In the genomic region with DNA sequence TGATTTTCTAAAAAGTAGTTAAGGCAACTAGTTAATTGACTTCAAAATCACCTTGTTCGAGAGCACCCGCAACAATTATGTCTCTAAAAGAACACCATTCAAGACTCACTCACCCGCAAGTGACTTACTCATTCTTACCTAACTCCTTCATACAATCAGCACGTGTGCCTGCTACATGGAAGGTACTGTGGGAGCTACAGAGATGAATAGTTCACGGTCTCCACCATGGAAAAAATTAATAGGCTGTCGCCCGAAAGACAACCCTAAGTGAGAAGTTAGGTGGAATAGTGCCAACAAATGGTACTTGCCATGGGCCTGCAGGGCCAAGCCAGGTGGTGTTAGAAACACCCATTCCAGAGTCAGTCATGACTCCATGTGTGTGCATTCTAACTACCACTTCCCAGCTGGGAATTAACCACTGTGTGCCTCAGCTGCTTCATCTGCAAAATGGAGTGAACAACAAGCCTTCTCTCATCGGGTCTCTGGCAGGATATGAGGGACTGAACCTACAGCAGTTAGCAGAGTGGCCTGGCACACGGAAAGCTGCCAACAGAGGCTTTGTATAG, we compare ENCODE assay signal across 1 cellular context.
TF ChIP-seq lines count a peak whose summit lies in the region.

No MANE protein-coding gene starts in this region.

TF ChIP-seq in WTC11, 78 proteins besides CTCF, POLR2A, EP300 and RAD21 (continued from another document):
- TF ChIP-seq, protein P1, sequence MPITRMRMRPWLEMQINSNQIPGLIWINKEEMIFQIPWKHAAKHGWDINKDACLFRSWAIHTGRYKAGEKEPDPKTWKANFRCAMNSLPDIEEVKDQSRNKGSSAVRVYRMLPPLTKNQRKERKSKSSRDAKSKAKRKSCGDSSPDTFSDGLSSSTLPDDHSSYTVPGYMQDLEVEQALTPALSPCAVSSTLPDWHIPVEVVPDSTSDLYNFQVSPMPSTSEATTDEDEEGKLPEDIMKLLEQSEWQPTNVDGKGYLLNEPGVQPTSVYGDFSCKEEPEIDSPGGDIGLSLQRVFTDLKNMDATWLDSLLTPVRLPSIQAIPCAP (CRISPR knock-in tag; IDR thresholded peaks at IDR 0.05) = no peak
- TF ChIP-seq GTF2I (CRISPR knock-in tag; conservative IDR thresholded peaks at IDR 0.05) (no peak), ZNF317 (CRISPR knock-in tag; IDR thresholded peaks at IDR 0.05; ENCODE audit: borderline replicate concordance, low read depth) (no peak), ELF4 (CRISPR knock-in tag; IDR thresholded peaks at IDR 0.05; ENCODE audit: low read depth) (no peak), PRRX2 (CRISPR knock-in tag; IDR thresholded peaks at IDR 0.05) (no peak), ZNF232 (CRISPR knock-in tag; IDR thresholded peaks at IDR 0.05) (no peak), NFE2L1 (CRISPR knock-in tag; IDR thresholded peaks at IDR 0.05) (no peak), CBFB (CRISPR knock-in tag; IDR thresholded peaks at IDR 0.05; ENCODE audit: low read depth) (no peak), ZNF416 (CRISPR knock-in tag; IDR thresholded peaks at IDR 0.05) (no peak), ZNF671 (CRISPR knock-in tag; IDR thresholded peaks at IDR 0.05) (no peak)
- TF ChIP-seq, protein P2, sequence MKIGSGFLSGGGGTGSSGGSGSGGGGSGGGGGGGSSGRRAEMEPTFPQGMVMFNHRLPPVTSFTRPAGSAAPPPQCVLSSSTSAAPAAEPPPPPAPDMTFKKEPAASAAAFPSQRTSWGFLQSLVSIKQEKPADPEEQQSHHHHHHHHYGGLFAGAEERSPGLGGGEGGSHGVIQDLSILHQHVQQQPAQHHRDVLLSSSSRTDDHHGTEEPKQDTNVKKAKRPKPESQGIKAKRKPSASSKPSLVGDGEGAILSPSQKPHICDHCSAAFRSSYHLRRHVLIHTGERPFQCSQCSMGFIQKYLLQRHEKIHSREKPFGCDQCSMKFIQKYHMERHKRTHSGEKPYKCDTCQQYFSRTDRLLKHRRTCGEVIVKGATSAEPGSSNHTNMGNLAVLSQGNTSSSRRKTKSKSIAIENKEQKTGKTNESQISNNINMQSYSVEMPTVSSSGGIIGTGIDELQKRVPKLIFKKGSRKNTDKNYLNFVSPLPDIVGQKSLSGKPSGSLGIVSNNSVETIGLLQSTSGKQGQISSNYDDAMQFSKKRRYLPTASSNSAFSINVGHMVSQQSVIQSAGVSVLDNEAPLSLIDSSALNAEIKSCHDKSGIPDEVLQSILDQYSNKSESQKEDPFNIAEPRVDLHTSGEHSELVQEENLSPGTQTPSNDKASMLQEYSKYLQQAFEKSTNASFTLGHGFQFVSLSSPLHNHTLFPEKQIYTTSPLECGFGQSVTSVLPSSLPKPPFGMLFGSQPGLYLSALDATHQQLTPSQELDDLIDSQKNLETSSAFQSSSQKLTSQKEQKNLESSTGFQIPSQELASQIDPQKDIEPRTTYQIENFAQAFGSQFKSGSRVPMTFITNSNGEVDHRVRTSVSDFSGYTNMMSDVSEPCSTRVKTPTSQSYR (CRISPR knock-in tag; IDR thresholded peaks at IDR 0.05) = no peak
- TF ChIP-seq, protein P3, sequence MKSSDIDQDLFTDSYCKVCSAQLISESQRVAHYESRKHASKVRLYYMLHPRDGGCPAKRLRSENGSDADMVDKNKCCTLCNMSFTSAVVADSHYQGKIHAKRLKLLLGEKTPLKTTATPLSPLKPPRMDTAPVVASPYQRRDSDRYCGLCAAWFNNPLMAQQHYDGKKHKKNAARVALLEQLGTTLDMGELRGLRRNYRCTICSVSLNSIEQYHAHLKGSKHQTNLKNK (CRISPR knock-in tag; IDR thresholded peaks at IDR 0.05) = no peak
- TF ChIP-seq, protein P4, sequence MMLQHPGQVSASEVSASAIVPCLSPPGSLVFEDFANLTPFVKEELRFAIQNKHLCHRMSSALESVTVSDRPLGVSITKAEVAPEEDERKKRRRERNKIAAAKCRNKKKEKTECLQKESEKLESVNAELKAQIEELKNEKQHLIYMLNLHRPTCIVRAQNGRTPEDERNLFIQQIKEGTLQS (CRISPR knock-in tag; conservative IDR thresholded peaks at IDR 0.05) = no peak
- TF ChIP-seq, protein P5, sequence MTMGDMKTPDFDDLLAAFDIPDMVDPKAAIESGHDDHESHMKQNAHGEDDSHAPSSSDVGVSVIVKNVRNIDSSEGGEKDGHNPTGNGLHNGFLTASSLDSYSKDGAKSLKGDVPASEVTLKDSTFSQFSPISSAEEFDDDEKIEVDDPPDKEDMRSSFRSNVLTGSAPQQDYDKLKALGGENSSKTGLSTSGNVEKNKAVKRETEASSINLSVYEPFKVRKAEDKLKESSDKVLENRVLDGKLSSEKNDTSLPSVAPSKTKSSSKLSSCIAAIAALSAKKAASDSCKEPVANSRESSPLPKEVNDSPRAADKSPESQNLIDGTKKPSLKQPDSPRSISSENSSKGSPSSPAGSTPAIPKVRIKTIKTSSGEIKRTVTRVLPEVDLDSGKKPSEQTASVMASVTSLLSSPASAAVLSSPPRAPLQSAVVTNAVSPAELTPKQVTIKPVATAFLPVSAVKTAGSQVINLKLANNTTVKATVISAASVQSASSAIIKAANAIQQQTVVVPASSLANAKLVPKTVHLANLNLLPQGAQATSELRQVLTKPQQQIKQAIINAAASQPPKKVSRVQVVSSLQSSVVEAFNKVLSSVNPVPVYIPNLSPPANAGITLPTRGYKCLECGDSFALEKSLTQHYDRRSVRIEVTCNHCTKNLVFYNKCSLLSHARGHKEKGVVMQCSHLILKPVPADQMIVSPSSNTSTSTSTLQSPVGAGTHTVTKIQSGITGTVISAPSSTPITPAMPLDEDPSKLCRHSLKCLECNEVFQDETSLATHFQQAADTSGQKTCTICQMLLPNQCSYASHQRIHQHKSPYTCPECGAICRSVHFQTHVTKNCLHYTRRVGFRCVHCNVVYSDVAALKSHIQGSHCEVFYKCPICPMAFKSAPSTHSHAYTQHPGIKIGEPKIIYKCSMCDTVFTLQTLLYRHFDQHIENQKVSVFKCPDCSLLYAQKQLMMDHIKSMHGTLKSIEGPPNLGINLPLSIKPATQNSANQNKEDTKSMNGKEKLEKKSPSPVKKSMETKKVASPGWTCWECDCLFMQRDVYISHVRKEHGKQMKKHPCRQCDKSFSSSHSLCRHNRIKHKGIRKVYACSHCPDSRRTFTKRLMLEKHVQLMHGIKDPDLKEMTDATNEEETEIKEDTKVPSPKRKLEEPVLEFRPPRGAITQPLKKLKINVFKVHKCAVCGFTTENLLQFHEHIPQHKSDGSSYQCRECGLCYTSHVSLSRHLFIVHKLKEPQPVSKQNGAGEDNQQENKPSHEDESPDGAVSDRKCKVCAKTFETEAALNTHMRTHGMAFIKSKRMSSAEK (CRISPR knock-in tag; IDR thresholded peaks at IDR 0.05; ENCODE audit: borderline replicate concordance) = no peak
- TF ChIP-seq, protein P6, sequence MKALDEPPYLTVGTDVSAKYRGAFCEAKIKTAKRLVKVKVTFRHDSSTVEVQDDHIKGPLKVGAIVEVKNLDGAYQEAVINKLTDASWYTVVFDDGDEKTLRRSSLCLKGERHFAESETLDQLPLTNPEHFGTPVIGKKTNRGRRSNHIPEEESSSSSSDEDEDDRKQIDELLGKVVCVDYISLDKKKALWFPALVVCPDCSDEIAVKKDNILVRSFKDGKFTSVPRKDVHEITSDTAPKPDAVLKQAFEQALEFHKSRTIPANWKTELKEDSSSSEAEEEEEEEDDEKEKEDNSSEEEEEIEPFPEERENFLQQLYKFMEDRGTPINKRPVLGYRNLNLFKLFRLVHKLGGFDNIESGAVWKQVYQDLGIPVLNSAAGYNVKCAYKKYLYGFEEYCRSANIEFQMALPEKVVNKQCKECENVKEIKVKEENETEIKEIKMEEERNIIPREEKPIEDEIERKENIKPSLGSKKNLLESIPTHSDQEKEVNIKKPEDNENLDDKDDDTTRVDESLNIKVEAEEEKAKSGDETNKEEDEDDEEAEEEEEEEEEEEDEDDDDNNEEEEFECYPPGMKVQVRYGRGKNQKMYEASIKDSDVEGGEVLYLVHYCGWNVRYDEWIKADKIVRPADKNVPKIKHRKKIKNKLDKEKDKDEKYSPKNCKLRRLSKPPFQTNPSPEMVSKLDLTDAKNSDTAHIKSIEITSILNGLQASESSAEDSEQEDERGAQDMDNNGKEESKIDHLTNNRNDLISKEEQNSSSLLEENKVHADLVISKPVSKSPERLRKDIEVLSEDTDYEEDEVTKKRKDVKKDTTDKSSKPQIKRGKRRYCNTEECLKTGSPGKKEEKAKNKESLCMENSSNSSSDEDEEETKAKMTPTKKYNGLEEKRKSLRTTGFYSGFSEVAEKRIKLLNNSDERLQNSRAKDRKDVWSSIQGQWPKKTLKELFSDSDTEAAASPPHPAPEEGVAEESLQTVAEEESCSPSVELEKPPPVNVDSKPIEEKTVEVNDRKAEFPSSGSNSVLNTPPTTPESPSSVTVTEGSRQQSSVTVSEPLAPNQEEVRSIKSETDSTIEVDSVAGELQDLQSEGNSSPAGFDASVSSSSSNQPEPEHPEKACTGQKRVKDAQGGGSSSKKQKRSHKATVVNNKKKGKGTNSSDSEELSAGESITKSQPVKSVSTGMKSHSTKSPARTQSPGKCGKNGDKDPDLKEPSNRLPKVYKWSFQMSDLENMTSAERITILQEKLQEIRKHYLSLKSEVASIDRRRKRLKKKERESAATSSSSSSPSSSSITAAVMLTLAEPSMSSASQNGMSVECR (CRISPR knock-in tag; IDR thresholded peaks at IDR 0.05; ENCODE audit: borderline replicate concordance) = no peak
- TF ChIP-seq, protein P7, sequence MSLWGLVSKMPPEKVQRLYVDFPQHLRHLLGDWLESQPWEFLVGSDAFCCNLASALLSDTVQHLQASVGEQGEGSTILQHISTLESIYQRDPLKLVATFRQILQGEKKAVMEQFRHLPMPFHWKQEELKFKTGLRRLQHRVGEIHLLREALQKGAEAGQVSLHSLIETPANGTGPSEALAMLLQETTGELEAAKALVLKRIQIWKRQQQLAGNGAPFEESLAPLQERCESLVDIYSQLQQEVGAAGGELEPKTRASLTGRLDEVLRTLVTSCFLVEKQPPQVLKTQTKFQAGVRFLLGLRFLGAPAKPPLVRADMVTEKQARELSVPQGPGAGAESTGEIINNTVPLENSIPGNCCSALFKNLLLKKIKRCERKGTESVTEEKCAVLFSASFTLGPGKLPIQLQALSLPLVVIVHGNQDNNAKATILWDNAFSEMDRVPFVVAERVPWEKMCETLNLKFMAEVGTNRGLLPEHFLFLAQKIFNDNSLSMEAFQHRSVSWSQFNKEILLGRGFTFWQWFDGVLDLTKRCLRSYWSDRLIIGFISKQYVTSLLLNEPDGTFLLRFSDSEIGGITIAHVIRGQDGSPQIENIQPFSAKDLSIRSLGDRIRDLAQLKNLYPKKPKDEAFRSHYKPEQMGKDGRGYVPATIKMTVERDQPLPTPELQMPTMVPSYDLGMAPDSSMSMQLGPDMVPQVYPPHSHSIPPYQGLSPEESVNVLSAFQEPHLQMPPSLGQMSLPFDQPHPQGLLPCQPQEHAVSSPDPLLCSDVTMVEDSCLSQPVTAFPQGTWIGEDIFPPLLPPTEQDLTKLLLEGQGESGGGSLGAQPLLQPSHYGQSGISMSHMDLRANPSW (CRISPR knock-in tag; conservative IDR thresholded peaks at IDR 0.05; ENCODE audit: low read depth) = no peak
